8 cellular contexts compared by ENCODE assay signal in the genomic region with DNA sequence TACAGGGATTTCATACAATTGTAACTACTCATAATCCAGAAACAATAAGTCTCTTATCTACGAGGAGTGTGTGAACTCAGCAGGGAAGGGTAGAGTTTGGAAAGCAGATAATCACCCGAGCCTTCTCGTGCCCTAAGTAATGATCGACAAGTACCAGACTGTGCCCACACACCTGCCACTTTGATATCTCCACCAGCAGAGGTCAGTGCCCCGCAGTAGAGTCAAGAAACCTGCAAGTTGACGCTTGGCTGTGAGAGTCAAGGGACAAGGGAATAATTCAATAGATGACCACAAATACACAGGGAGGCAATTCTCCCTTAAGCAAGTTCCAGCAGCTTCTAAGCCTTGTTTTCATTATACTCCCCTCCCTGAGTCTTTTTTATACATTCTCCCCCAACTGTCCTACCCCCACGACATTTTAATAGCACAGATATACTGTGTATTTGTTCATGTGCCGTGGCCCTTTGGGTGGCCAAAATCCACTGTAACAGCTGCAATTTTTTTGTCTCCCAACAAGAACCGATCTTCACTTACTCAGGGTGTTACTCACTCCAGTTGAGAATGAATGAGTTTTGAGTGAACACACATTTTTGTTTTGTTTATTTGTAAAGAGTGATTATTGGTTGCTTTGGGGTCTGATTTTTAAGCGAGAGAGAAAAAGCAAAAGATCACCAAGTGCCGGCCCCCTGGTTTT.
A peak's percentile ranks its signal among the peaks of the same experiment; 100 is the strongest.
DNase-seq lines count a peak whose midpoint lies in the region; ATAC-seq and FAIRE-seq lines count a peak whose summit lies in the region.

No MANE protein-coding gene starts in this region.

- ATAC-seq in Right ventricle myocardium superior (ENCODE audit: poor library complexity) (peak; percentile 67), HG03460 (IDR thresholded peaks at IDR 0.05; ENCODE audit: unreplicated experiment) (no peak), GM19023 (IDR thresholded peaks at IDR 0.05; ENCODE audit: unreplicated experiment) (no peak), GM21360 (IDR thresholded peaks at IDR 0.05; ENCODE audit: unreplicated experiment) (no peak)

- intact Hi-C loops in Right ventricle myocardium superior (cut with DNase I): loop anchor here (5.0 kb wide), 1 partner anchor 131 kb away; no protein-coding TSS in a partner anchor

- peaks cover 0 to 3% of the 10 kb centered on the region in 2 donors for H3K4me1 ChIP-seq in small intestine (ENCODE audit: control insufficient read depth in 2 of 2, insufficient read depth in 1 of 2, low read depth in 1 of 2, low read length in 1 of 2)

- H3K27ac ChIP-seq in small intestine (ENCODE audit: low read depth in 1 of 2, low read length in 1 of 2): peak overlapping the region in 1 of 2 donors; percentile 9

- H3K9me3 ChIP-seq in small intestine (ENCODE audit: control insufficient read depth, low read depth): no peaks in the 10 kb centered on the region

- no peak overlapping the region for H3K4me3 ChIP-seq in small intestine (ENCODE audit: low read depth in 1 of 2, low read length in 2 of 2)

- FAIRE-seq in small intestine (lab: Jason Lieb, UNC): no peak

- H3K36me3 ChIP-seq in small intestine (ENCODE audit: control insufficient read depth in 2 of 2, insufficient read depth in 2 of 2, low read length in 2 of 2): peaks cover 0 to 2% of the 10 kb centered on the region in 2 donors

- DNase-seq in Caki2 (ENCODE audit: low read depth) (peak; percentile 48), KBM-7 (peak; percentile 34), Right ventricle myocardium superior (no peak), small intestine (peak; percentile 83)
- peak; percentile 43 for DNase-seq in activated CD4-positive, alpha-beta T cell treated with anti-CD3 and anti-CD28 coated beads for 48 hours

- in situ Hi-C loops in Caki2 (cut with HindIII; ENCODE audit: low pct_unique_long_range_greater_than_20kb, low sequenced_read_pairs) (no loop called here), KBM-7 (cut with MboI; ENCODE audit: low pct_unique_long_range_greater_than_20kb, low sequenced_read_pairs) (no loop called here)

- H3K27me3 ChIP-seq in small intestine (ENCODE audit: control insufficient read depth in 2 of 2, insufficient read depth in 2 of 2, low read length in 2 of 2): no peaks in the 10 kb centered on the region

- 42 to 68% (median 44%) methylated on average over 11 of the region's 11 CpGs for WGBS in small intestine, 3 donors
